In genomic region chr5:161580621-161581020, GRCh38 we compare ENCODE assay signal across 19 cellular contexts. TPM values are rescaled to one million over a fixed set of nuclear protein-coding genes. Genes with fewer than 3 reads are reported as not detected.
A peak's percentile ranks its signal among the peaks of the same experiment; 100 is the strongest.
DNase-seq lines count a peak whose midpoint lies in the region; ATAC-seq and TF ChIP-seq lines count a peak whose summit lies in the region.
"Had no signal": no experiment of that assay in that cellular context is flagged by ENCODE, and none has a peak within 500 bp of the region (broad histone marks: within the 10 kb centered on the region; RNA-seq: fewer than 3 reads in every experiment).

No MANE protein-coding gene starts in this region.

- WGBS in aorta, 2 donors: 89 to 90% methylated on average over 5 of the region's 5 CpGs

- H3K27ac ChIP-seq in RWPE1 (no peak overlapping the region), aorta (ENCODE audit: low read depth in 1 of 2, low read length in 2 of 2) (no peak overlapping the region)
- H3K27ac ChIP-seq: BLaER1 treated with 17β-estradiol and CSF1 and Interleukin-3, amounts not matched to agents 10 nM and 100 nM; C4-2B had no signal

- no peak for ATAC-seq in GM18907 (IDR thresholded peaks at IDR 0.05; ENCODE audit: unreplicated experiment)
- ATAC-seq in aorta (ENCODE audit: low FRiP score): no peak
- ATAC-seq: CD8-positive, alpha-beta T cell had no signal

- DNase-seq in LNCaP clone FGC (ENCODE audit: low read depth) (no peak), head of caudate nucleus (peak in 36 of 42 donors; percentile 3 to 78 (median 42)), putamen (ENCODE audit: low spot score) (peak; percentile 30), RWPE1 (ENCODE audit: low spot score) (no peak), aorta (no peak)
- DNase-seq: 8988T; ACHN; Caco-2; Calu3; CD4-positive, alpha-beta T cell; CD8-positive, alpha-beta T cell; DMS79 treated with DMSO at 0.1 percent for 48 hours; GF-D8 had no signal

- H3K36me3 ChIP-seq in aorta (ENCODE audit: control insufficient read depth in 1 of 2, insufficient read depth in 2 of 2, low read length in 1 of 2): no peaks in the 10 kb centered on the region
- H3K36me3 ChIP-seq: BLaER1 treated with 17β-estradiol and CSF1 and Interleukin-3, amounts not matched to agents 10 nM and 100 nM had no signal

- no peaks in the 10 kb centered on the region for H3K4me1 ChIP-seq in aorta (ENCODE audit: control insufficient read depth in 1 of 2, insufficient read depth in 2 of 2, low read length in 2 of 2)
- H3K4me1 ChIP-seq: Caco-2 had no signal

- TF ChIP-seq CTCF in LNCaP clone FGC (IDR thresholded peaks at IDR 0.05; ENCODE audit: control insufficient read depth, extremely low read depth, insufficient read depth) (peak; percentile 32), RWPE1 (conservative IDR thresholded peaks at IDR 0.05; ENCODE audit: low read depth) (no peak)

- H3K27me3 ChIP-seq in aorta (ENCODE audit: control insufficient read depth in 1 of 2, insufficient read depth in 2 of 2, low read length in 1 of 2): no peaks in the 10 kb centered on the region
- H3K27me3 ChIP-seq: BLaER1 treated with 17β-estradiol and CSF1 and Interleukin-3, amounts not matched to agents 10 nM and 100 nM had no signal

- POLR2A ChIA-PET in RWPE1 (lab: Yijun Ruan, JAX; ENCODE audit: low non-redundant PET): no interaction called here

- intact Hi-C loops in head of caudate nucleus (cut with DNase I) (no loop called here), aorta (cut with DNase I) (no loop called here)

- no peak overlapping the region for H3K4me3 ChIP-seq in LNCaP clone FGC (ENCODE audit: low read depth, low read length)
- H3K4me3 ChIP-seq in aorta (ENCODE audit: low read length in 2 of 2): no peak overlapping the region
- H3K4me3 ChIP-seq: BLaER1 treated with 17β-estradiol and CSF1 and Interleukin-3, amounts not matched to agents 10 nM and 100 nM had no signal

- CTCF ChIA-PET in RWPE1 (lab: Yijun Ruan, JAX): no interaction called here

- H3K9me3 ChIP-seq in aorta (ENCODE audit: control insufficient read depth, low read length): no peaks in the 10 kb centered on the region
- H3K9me3 ChIP-seq: Caco-2 had no signal

RNA-seq across cellular contexts. Expression of gene GABRB2, which starts 34.1 kb away (rescaled TPM):
- 1 to 10 TPM in 1 of 2 donors, under 1 TPM in 1; 0.54 to 1.1 TPM for total RNA-seq in aorta
- polyA plus RNA-seq in aorta: under 1 TPM; 0.03 to 0.13 TPM
- total RNA-seq: A673; Caco-2; Calu3; CD4-positive, alpha-beta T cell; CD8-positive, alpha-beta T cell had no signal
- polyA plus RNA-seq: AG04450, BJ had no signal

Comparison
In these comparisons a context has a peak if more than half of its experiments do, and no peak if none do; other contexts are left out.
1. DNase-seq: peak in head of caudate nucleus (36 of 42) and putamen (single experiment); none in LNCaP clone FGC (single experiment), RWPE1 (single experiment) and aorta (0 of 2).